Comparison of ENCODE assay signal across 20 cellular contexts in genomic region chr6:99132026-99132425, GRCh38.
DNase-seq lines count a peak whose midpoint lies in the region; ATAC-seq, FAIRE-seq and TF ChIP-seq lines count a peak whose summit lies in the region.
"Had no signal": no experiment of that assay in that cellular context is flagged by ENCODE, and none has a peak within 500 bp of the region (broad histone marks: within the 10 kb centered on the region; RNA-seq: fewer than 3 reads in every experiment).

No MANE protein-coding gene starts in this region.

- no peak overlapping the region for H2AFZ ChIP-seq in astrocyte (ENCODE audit: low read depth, low read length)
- H2AFZ ChIP-seq: GM23338 had no signal

- TF ChIP-seq CTCF in astrocyte (IDR thresholded peaks at IDR 0.05; ENCODE audit: insufficient read depth, low read depth, low read length) (no peak), retinal pigment epithelial cell (conservative IDR thresholded peaks at IDR 0.05; ENCODE audit: low read depth, low read length) (no peak)

- no peak overlapping the region for H3K4me3 Mint-ChIP-seq in astrocyte (ENCODE audit: unreplicated experiment)
- H3K4me3 Mint-ChIP-seq: CD4-positive, alpha-beta memory T cell; GM23338; HFFc6 had no signal

- H3K27ac ChIP-seq in astrocyte (ENCODE audit: low read depth, low read length): no peak overlapping the region

- FAIRE-seq in astrocyte (lab: Jason Lieb, UNC): no peak
- FAIRE-seq: GM12891, GM18507, H54 had no signal

- H3K79me2 ChIP-seq in astrocyte (ENCODE audit: insufficient read depth, low read length): no peaks in the 10 kb centered on the region

- H3K4me1 ChIP-seq in astrocyte (ENCODE audit: insufficient read depth, low read length): no peaks in the 10 kb centered on the region
- H3K4me1 ChIP-seq: HAP-1 had no signal

- in situ Hi-C loops in KBM-7 (cut with MboI; ENCODE audit: low pct_unique_long_range_greater_than_20kb, low sequenced_read_pairs): no loop called here

- no peaks in the 10 kb centered on the region for H3K36me3 ChIP-seq in astrocyte (ENCODE audit: insufficient read depth, low read length)
- H3K36me3 ChIP-seq: HAP-1 had no signal

- H3K4me2 ChIP-seq in astrocyte (ENCODE audit: low read length): no peak overlapping the region
- H3K4me2 ChIP-seq: GM23338 had no signal

- peaks cover 9% of the 10 kb centered on the region for H3K4me1 Mint-ChIP-seq in astrocyte (ENCODE audit: low read depth, unreplicated experiment)
- H3K4me1 Mint-ChIP-seq: CD4-positive, alpha-beta memory T cell had no signal

- no peaks in the 10 kb centered on the region for H3K9me3 Mint-ChIP-seq in astrocyte (ENCODE audit: unreplicated experiment)
- H3K9me3 Mint-ChIP-seq: CD4-positive, alpha-beta memory T cell; GM23338; HFFc6 had no signal

- no peak overlapping the region for H3K27ac Mint-ChIP-seq in astrocyte (ENCODE audit: unreplicated experiment)
- H3K27ac Mint-ChIP-seq: CD4-positive, alpha-beta memory T cell; GM23338; HFFc6 had no signal

- H4K20me1 ChIP-seq in astrocyte (ENCODE audit: insufficient read depth, low read length): no peaks in the 10 kb centered on the region

- H3K9ac ChIP-seq in astrocyte (ENCODE audit: low read length): no peak overlapping the region

- H3K4me3 ChIP-seq in astrocyte (ENCODE audit: insufficient read depth, low read depth, low read length): no peak overlapping the region
- no peak overlapping the region for H3K4me3 ChIP-seq in retinal pigment epithelial cell (ENCODE audit: low read length)
- H3K4me3 ChIP-seq: GM23338, HAP-1 had no signal

- no peaks in the 10 kb centered on the region for H3K36me3 Mint-ChIP-seq in astrocyte (ENCODE audit: low read depth, unreplicated experiment)
- H3K36me3 Mint-ChIP-seq: CD4-positive, alpha-beta memory T cell had no signal

- peak; percentile 33 to 52 for DNase-seq in NCI-H524 (lab: John Stamatoyannopoulos, UW)
- DNase-seq in NCI-H82 (lab: John Stamatoyannopoulos, UW): peak; percentile 89
- peak; percentile 49 for DNase-seq in astrocyte (ENCODE audit: low read depth)
- peak; percentile 31 for DNase-seq in retinal pigment epithelial cell (ENCODE audit: low read depth)
- no peak for DNase-seq in activated gamma-delta T cell (lab: John Stamatoyannopoulos, UW)
- DNase-seq in KBM-7: no peak
- DNase-seq: C1 segment of cervical spinal cord; Calu3; CD4-positive, alpha-beta memory T cell; COR-L47; DMS53; DMS79 treated with DMSO at 0.1 percent for 48 hours; GF-D8; HFFc6 had no signal

- H3K9me3 ChIP-seq in astrocyte (ENCODE audit: insufficient read depth, low read depth, low read length): no peaks in the 10 kb centered on the region
- H3K9me3 ChIP-seq: HAP-1 had no signal

- no peak for ATAC-seq in HG02885 (IDR thresholded peaks at IDR 0.05; ENCODE audit: poor library complexity, unreplicated experiment)

- no peaks in the 10 kb centered on the region for H3K27me3 ChIP-seq in astrocyte (ENCODE audit: insufficient read depth, low read length)

- H3K27me3 Mint-ChIP-seq in astrocyte (ENCODE audit: low read depth, unreplicated experiment): no peaks in the 10 kb centered on the region

Comparison
In these comparisons a context has a peak if more than half of its experiments do, and no peak if none do; other contexts are left out.
1. DNase-seq: peak in NCI-H524 (2 of 2), NCI-H82 (single experiment), astrocyte (single experiment) and retinal pigment epithelial cell (single experiment); none in activated gamma-delta T cell (single experiment) and KBM-7 (single experiment).